17 cellular contexts compared by ENCODE assay signal in genomic region chr14:31291210-31291609, GRCh38.
DNase-seq lines count a peak whose midpoint lies in the region; FAIRE-seq and TF ChIP-seq lines count a peak whose summit lies in the region.
"Had no signal": no experiment of that assay in that cellular context is flagged by ENCODE, and none has a peak within 500 bp of the region (broad histone marks: within the 10 kb centered on the region; RNA-seq: fewer than 3 reads in every experiment).

No MANE protein-coding gene starts in this region.

- H3K27ac ChIP-seq in astrocyte (ENCODE audit: low read depth, low read length) (no peak overlapping the region), thyroid gland (peak overlapping the region; percentile 63 to 88 (median 76))
- H3K27ac ChIP-seq: BLaER1, body of pancreas, esophagus squamous epithelium, testis had no signal

- no peak overlapping the region for H2AFZ ChIP-seq in astrocyte (ENCODE audit: low read depth, low read length)

- H3K27ac Mint-ChIP-seq in astrocyte (ENCODE audit: unreplicated experiment), result no peak overlapping the region
- no peak overlapping the region for H3K27ac Mint-ChIP-seq in chondrocyte (ENCODE audit: unreplicated experiment)

- no peak for TF ChIP-seq POLR2A in thyroid gland (IDR thresholded peaks at IDR 0.05)

- H3K4me1 Mint-ChIP-seq in astrocyte (ENCODE audit: low read depth, unreplicated experiment) (no peaks in the 10 kb centered on the region), chondrocyte (ENCODE audit: low read depth) (peaks cover 11% of the 10 kb centered on the region)

- peaks cover 4% of the 10 kb centered on the region for H3K36me3 Mint-ChIP-seq in astrocyte (ENCODE audit: low read depth, unreplicated experiment)
- H3K36me3 Mint-ChIP-seq in chondrocyte (ENCODE audit: low read depth), result peaks cover 8% of the 10 kb centered on the region

- no peak for TF ChIP-seq CTCF in astrocyte (IDR thresholded peaks at IDR 0.05; ENCODE audit: insufficient read depth, low read depth, low read length)
- TF ChIP-seq CTCF in thyroid gland (IDR thresholded peaks at IDR 0.05), result no peak
- TF ChIP-seq CTCF in chondrocyte (IDR thresholded peaks at IDR 0.05), result no peak

- FAIRE-seq in HTR-8/SVneo (lab: Jason Lieb, UNC) (peak; percentile 86), astrocyte (lab: Jason Lieb, UNC) (no peak)

- peaks cover 2% of the 10 kb centered on the region for H3K9me3 ChIP-seq in astrocyte (ENCODE audit: insufficient read depth, low read depth, low read length)
- H3K9me3 ChIP-seq in thyroid gland, result no peaks in the 10 kb centered on the region
- H3K9me3 ChIP-seq: body of pancreas, esophagus squamous epithelium, testis had no signal

- no peak overlapping the region for H3K9ac ChIP-seq in astrocyte (ENCODE audit: low read length)
- H3K9ac ChIP-seq: BLaER1 had no signal

- intact Hi-C loops in thyroid gland (cut with DNase I) (no loop called here), head of caudate nucleus (cut with DNase I) (no loop called here)

- H3K27me3 Mint-ChIP-seq in astrocyte (ENCODE audit: low read depth, unreplicated experiment) (no peaks in the 10 kb centered on the region), chondrocyte (ENCODE audit: low read depth) (no peaks in the 10 kb centered on the region)

- H4K20me1 ChIP-seq in astrocyte (ENCODE audit: insufficient read depth, low read length), result no peaks in the 10 kb centered on the region
- H4K20me1 ChIP-seq: BLaER1 had no signal

- H3K9me3 Mint-ChIP-seq in astrocyte (ENCODE audit: unreplicated experiment), result no peaks in the 10 kb centered on the region
- H3K9me3 Mint-ChIP-seq in chondrocyte (ENCODE audit: low read depth), result no peaks in the 10 kb centered on the region

- DNase-seq in HTR-8/SVneo (ENCODE audit: insufficient read length, low spot score) (no peak), NOMO-1 treated with DMSO at 0.1 percent for 48 hours (lab: John Stamatoyannopoulos, UW; ENCODE audit: unreplicated experiment) (peak; percentile 92), astrocyte (ENCODE audit: low read depth) (peak; percentile 14), thyroid gland (no peak), chondrocyte (ENCODE audit: low spot score) (no peak), head of caudate nucleus (no peak)
- DNase-seq in activated effector memory CD4-positive, alpha-beta T cell treated with anti-CD3 and anti-CD28 coated beads, Interleukin-2, amount 50 U/mL, for 16 hours, result no peak
- DNase-seq: activated CD4-positive, CD25-positive, alpha-beta regulatory T cell; activated naive CD4-positive, alpha-beta T cell; body of pancreas; DMS53; esophagus squamous epithelium; left colon; NCI-H1436; stimulated activated CD4-positive, alpha-beta T cell treated with anti-CD3 and anti-CD28 coated beads, Interleukin-4, amount 100 ng/mL, for 24 hours; testis had no signal

- no peaks in the 10 kb centered on the region for H3K36me3 ChIP-seq in astrocyte (ENCODE audit: insufficient read depth, low read length)
- H3K36me3 ChIP-seq in thyroid gland, result no peaks in the 10 kb centered on the region
- H3K36me3 ChIP-seq: BLaER1 had no signal

- no peaks in the 10 kb centered on the region for H3K79me2 ChIP-seq in astrocyte (ENCODE audit: insufficient read depth, low read length)

- H3K27me3 ChIP-seq in astrocyte (ENCODE audit: insufficient read depth, low read length), result no peaks in the 10 kb centered on the region
- no peaks in the 10 kb centered on the region for H3K27me3 ChIP-seq in thyroid gland
- H3K27me3 ChIP-seq: BLaER1, body of pancreas, esophagus squamous epithelium, testis had no signal

- H3K4me2 ChIP-seq in astrocyte (ENCODE audit: low read length), result no peak overlapping the region
- H3K4me2 ChIP-seq: BLaER1 had no signal

- H3K4me1 ChIP-seq in astrocyte (ENCODE audit: insufficient read depth, low read length) (peaks cover 4% of the 10 kb centered on the region), thyroid gland (peaks cover 3 to 19% of the 10 kb centered on the region in 2 donors)
- H3K4me1 ChIP-seq: BLaER1, body of pancreas, esophagus squamous epithelium, testis had no signal

- H3K4me3 ChIP-seq in astrocyte (ENCODE audit: insufficient read depth, low read depth, low read length) (no peak overlapping the region), thyroid gland (replicated peaks in 1 of 3) (no peak overlapping the region)
- H3K4me3 ChIP-seq: BLaER1, body of pancreas, esophagus squamous epithelium, testis had no signal

- H3K4me3 Mint-ChIP-seq in astrocyte (ENCODE audit: unreplicated experiment) (no peak overlapping the region), chondrocyte (ENCODE audit: unreplicated experiment) (no peak overlapping the region)

Comparison
In these comparisons a context has a peak if more than half of its experiments do, and no peak if none do; other contexts are left out.
1. DNase-seq: peak in NOMO-1 treated with DMSO at 0.1 percent for 48 hours (single experiment) and astrocyte (single experiment); none in HTR-8/SVneo (single experiment), thyroid gland (0 of 2), activated effector memory CD4-positive, alpha-beta T cell treated with anti-CD3 and anti-CD28 coated beads, Interleukin-2, amount 50 U/mL, for 16 hours (single experiment), chondrocyte (single experiment) and head of caudate nucleus (0 of 42).